6 cellular contexts compared by ENCODE assay signal in genomic region chr1:153679337-153680119, GRCh38. TPM values are rescaled to one million over a fixed set of nuclear protein-coding genes. Genes with fewer than 3 reads are reported as not detected.
A peak's percentile ranks its signal among the peaks of the same experiment; 100 is the strongest.
DNase-seq lines count a peak whose midpoint lies in the region; ATAC-seq and FAIRE-seq lines count a peak whose summit lies in the region.

No MANE protein-coding gene starts in this region.

- peaks cover 4 to 6% of the 10 kb centered on the region in 2 donors for H3K27me3 ChIP-seq in small intestine (ENCODE audit: control insufficient read depth in 2 of 2, insufficient read depth in 2 of 2, low read length in 2 of 2)

- DNase-seq in Right ventricle myocardium inferior (ENCODE audit: missing footprints) (no peak), cardiac septum (ENCODE audit: low spot score) (no peak), small intestine (no peak), NCI-H510A treated with DMSO at 0.1 percent for 48 hours (lab: John Stamatoyannopoulos, UW) (no peak), SHP77 (lab: John Stamatoyannopoulos, UW) (no peak)

- no peaks in the 10 kb centered on the region for H3K36me3 ChIP-seq in small intestine (ENCODE audit: control insufficient read depth in 2 of 2, insufficient read depth in 2 of 2, low read length in 2 of 2)

- no peak for FAIRE-seq in small intestine (lab: Jason Lieb, UNC)

- 1 to 2% (median 2%) methylated on average over 67 to 73 of the region's 73 CpGs for WGBS in small intestine, 3 donors

- H3K4me1 ChIP-seq in small intestine (ENCODE audit: control insufficient read depth in 2 of 2, insufficient read depth in 1 of 2, low read depth in 1 of 2, low read length in 1 of 2): peaks cover 0 to 3% of the 10 kb centered on the region in 2 donors

- intact Hi-C loops in Right ventricle myocardium inferior (cut with DNase I): loop anchor here (2.0 to 10.0 kb wide), 2 partner anchors 93 to 325 kb away; partner anchors contain the start of gene S100A9
- intact Hi-C loops in cardiac septum (cut with DNase I): loop anchor here (2.0 kb wide), 3 partner anchors 17 to 311 kb away; partner anchors contain the start of gene RPS27

- H3K9me3 ChIP-seq in small intestine (ENCODE audit: control insufficient read depth, low read depth): no peaks in the 10 kb centered on the region

- H3K27ac ChIP-seq in small intestine (ENCODE audit: low read depth in 1 of 2, low read length in 1 of 2): no peak overlapping the region

- peak overlapping the region; percentile 19 to 47 for H3K4me3 ChIP-seq in small intestine (ENCODE audit: low read depth in 1 of 2, low read length in 2 of 2)

- ATAC-seq in Right ventricle myocardium inferior (peak; percentile 45), esophagus mucosa (peak; percentile 35)

RNA-seq across cellular contexts. Expression of gene NPR1, which starts 1.0 kb away (rescaled TPM):
- total RNA-seq in Right ventricle myocardium inferior (14.6 TPM), cardiac septum (14.9 TPM), esophagus mucosa (1.8 TPM)
- 10 to 100 TPM in 1 of 3 donors, under 1 TPM in 2; 0.22 to 18.1 (median 0.54) TPM for polyA plus RNA-seq in small intestine

RNA-seq across cellular contexts. Expression of gene ILF2, which starts 8.7 kb away (rescaled TPM):
- 60.4 TPM for total RNA-seq in Right ventricle myocardium inferior
- total RNA-seq in cardiac septum: 76.5 TPM
- total RNA-seq in esophagus mucosa: 131 TPM
- polyA plus RNA-seq in small intestine: 100 to 1,000 TPM in 1 of 3 donors, 10 to 100 TPM in 2; 58.1 to 145 (median 75.7) TPM

RNA-seq across cellular contexts. Expression of gene SNAPIN, which starts 21.0 kb away (rescaled TPM):
- 64.0 TPM for total RNA-seq in Right ventricle myocardium inferior
- total RNA-seq in cardiac septum: 62.1 TPM
- 32.0 TPM for total RNA-seq in esophagus mucosa
- polyA plus RNA-seq in small intestine: 10 to 100 TPM; 23.9 to 29.2 (median 24.0) TPM

RNA-seq across cellular contexts. Expression of gene CHTOP, which starts 45.7 kb away (rescaled TPM):
- 72.1 TPM for total RNA-seq in Right ventricle myocardium inferior
- 90.4 TPM for total RNA-seq in cardiac septum
- total RNA-seq in esophagus mucosa: 44.0 TPM
- 10 to 100 TPM; 40.3 to 54.4 (median 44.5) TPM for polyA plus RNA-seq in small intestine

RNA-seq across cellular contexts. Expression of gene INTS3, which starts 48.3 kb away (rescaled TPM):
- 33.0 TPM for total RNA-seq in Right ventricle myocardium inferior
- 35.2 TPM for total RNA-seq in cardiac septum
- 22.5 TPM for total RNA-seq in esophagus mucosa
- 10 to 100 TPM; 14.9 to 24.9 (median 20.4) TPM for polyA plus RNA-seq in small intestine
